ENCODE assay signal across 21 cellular contexts in the genomic region with DNA sequence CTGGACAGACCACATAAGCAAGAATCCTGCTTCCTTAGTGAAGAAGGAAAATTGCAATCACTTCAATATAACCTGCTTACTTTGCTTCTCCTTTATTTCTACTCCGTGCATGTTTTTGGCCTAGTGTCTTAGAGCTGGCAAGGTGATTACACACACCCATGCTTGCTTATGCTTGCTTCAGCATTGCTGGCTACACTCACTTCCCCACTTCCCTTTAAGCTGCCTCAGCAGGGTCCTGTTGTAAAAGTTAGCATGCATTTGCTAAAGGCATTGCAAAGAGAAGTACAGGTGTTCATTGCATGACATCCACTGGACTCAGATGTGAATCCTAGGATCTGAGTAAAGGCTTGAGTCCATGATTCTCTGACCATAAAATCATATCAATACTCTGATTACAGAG. TPM values are rescaled to one million over a fixed set of nuclear protein-coding genes. Genes with fewer than 3 reads are reported as not detected.
DNase-seq lines count a peak whose midpoint lies in the region; ATAC-seq, FAIRE-seq and TF ChIP-seq lines count a peak whose summit lies in the region.
"Had no signal": no experiment of that assay in that cellular context is flagged by ENCODE, and none has a peak within 500 bp of the region (broad histone marks: within the 10 kb centered on the region; RNA-seq: fewer than 3 reads in every experiment).

No MANE protein-coding gene starts in this region.

- POLR2A ChIA-PET in WTC11 (lab: Charles Lee) = no interaction called here

- peak; percentile 13 to 31 for DNase-seq in AML-193 (lab: John Stamatoyannopoulos, UW)
- peak; percentile 23 to 51 for DNase-seq in Kasumi-1 (lab: John Stamatoyannopoulos, UW)
- DNase-seq in NOMO-1 treated with dmso at 0.1 percent for 144 hours (lab: John Stamatoyannopoulos, UW; ENCODE audit: unreplicated experiment) = peak; percentile 8
- DNase-seq in WTC11 (ENCODE audit: low spot score) = no peak
- no peak for DNase-seq in frontal cortex (ENCODE audit: low spot score in 2 of 2)
- no peak for DNase-seq in activated effector memory CD4-positive, alpha-beta T cell treated with Interleukin-2 at 50 U/mL for 16 hours
- DNase-seq in NCI-H187 treated with DMSO at 0.1 percent for 48 hours (lab: John Stamatoyannopoulos, UW) = no peak
- no peak for DNase-seq in HCEC 1CT
- DNase-seq: CD4-positive, alpha-beta memory T cell; DMS153; EL; HFFc6; Karpas-422; NCI-H1417 treated with DMSO at 0.1 percent for 48 hours; NCI-H1930; NCI-H345; NCI-H524 treated with DMSO at 0.1 percent for 48 hours; SHP77; T-helper 2 cell had no signal

- no peaks in the 10 kb centered on the region for H3K36me3 Mint-ChIP-seq in WTC11

- no peak overlapping the region for H3K27ac Mint-ChIP-seq in WTC11
- H3K27ac Mint-ChIP-seq: HFFc6 had no signal

- peaks cover 6% of the 10 kb centered on the region for H3K4me1 Mint-ChIP-seq in WTC11

- FAIRE-seq in frontal cortex (lab: Jason Lieb, UNC) = no peak
- FAIRE-seq: H54 had no signal

- H3K9me3 Mint-ChIP-seq in WTC11 = peaks cover 5% of the 10 kb centered on the region

- TF ChIP-seq CTCF in WTC11 (IDR thresholded peaks at IDR 0.05) = no peak

- CTCF ChIA-PET in WTC11 (lab: Charles Lee) = no interaction called here

- no peaks in the 10 kb centered on the region; the same call in 1 of the 2 replicates for H3K27me3 Mint-ChIP-seq in WTC11 (ENCODE audit: low read depth)

- no peak overlapping the region for H3K4me3 Mint-ChIP-seq in WTC11
- H3K4me3 Mint-ChIP-seq: CD4-positive, alpha-beta memory T cell; HFFc6 had no signal

- ATAC-seq in WTC11 = peak; percentile 36; the same call in 1 of the 2 replicates
- ATAC-seq: SK-N-SH treated with all-trans-retinoic acid at 6 μM for 48 hours had no signal

TF ChIP-seq in WTC11, 78 proteins besides CTCF, POLR2A, EP300 and RAD21:
- no peak for TF ChIP-seq TP53 (CRISPR knock-in tag; IDR thresholded peaks at IDR 0.05)
- TF ChIP-seq TCF7 (CRISPR knock-in tag; IDR thresholded peaks at IDR 0.05; ENCODE audit: low read depth) = no peak
- TF ChIP-seq MYBL2 (CRISPR knock-in tag; IDR thresholded peaks at IDR 0.05) = no peak
- TF ChIP-seq ZNF317 (CRISPR knock-in tag; IDR thresholded peaks at IDR 0.05; ENCODE audit: borderline replicate concordance, low read depth) = no peak
- no peak for TF ChIP-seq ZNF671 (CRISPR knock-in tag; IDR thresholded peaks at IDR 0.05)
- no peak for TF ChIP-seq ATF1 (CRISPR knock-in tag; IDR thresholded peaks at IDR 0.05)
- TF ChIP-seq, protein P1, sequence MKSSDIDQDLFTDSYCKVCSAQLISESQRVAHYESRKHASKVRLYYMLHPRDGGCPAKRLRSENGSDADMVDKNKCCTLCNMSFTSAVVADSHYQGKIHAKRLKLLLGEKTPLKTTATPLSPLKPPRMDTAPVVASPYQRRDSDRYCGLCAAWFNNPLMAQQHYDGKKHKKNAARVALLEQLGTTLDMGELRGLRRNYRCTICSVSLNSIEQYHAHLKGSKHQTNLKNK (CRISPR knock-in tag; IDR thresholded peaks at IDR 0.05) = no peak
- no peak for TF ChIP-seq GABPB1 (CRISPR knock-in tag; IDR thresholded peaks at IDR 0.05)
- TF ChIP-seq SOX15 (CRISPR knock-in tag; IDR thresholded peaks at IDR 0.05) = no peak
- TF ChIP-seq, protein P2, sequence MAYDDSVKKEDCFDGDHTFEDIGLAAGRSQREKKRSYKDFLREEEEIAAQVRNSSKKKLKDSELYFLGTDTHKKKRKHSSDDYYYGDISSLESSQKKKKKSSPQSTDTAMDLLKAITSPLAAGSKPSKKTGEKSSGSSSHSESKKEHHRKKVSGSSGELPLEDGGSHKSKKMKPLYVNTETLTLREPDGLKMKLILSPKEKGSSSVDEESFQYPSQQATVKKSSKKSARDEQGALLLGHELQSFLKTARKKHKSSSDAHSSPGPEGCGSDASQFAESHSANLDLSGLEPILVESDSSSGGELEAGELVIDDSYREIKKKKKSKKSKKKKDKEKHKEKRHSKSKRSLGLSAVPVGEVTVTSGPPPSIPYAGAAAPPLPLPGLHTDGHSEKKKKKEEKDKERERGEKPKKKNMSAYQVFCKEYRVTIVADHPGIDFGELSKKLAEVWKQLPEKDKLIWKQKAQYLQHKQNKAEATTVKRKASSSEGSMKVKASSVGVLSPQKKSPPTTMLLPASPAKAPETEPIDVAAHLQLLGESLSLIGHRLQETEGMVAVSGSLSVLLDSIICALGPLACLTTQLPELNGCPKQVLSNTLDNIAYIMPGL (CRISPR knock-in tag; IDR thresholded peaks at IDR 0.05) = no peak
- TF ChIP-seq, protein P3, sequence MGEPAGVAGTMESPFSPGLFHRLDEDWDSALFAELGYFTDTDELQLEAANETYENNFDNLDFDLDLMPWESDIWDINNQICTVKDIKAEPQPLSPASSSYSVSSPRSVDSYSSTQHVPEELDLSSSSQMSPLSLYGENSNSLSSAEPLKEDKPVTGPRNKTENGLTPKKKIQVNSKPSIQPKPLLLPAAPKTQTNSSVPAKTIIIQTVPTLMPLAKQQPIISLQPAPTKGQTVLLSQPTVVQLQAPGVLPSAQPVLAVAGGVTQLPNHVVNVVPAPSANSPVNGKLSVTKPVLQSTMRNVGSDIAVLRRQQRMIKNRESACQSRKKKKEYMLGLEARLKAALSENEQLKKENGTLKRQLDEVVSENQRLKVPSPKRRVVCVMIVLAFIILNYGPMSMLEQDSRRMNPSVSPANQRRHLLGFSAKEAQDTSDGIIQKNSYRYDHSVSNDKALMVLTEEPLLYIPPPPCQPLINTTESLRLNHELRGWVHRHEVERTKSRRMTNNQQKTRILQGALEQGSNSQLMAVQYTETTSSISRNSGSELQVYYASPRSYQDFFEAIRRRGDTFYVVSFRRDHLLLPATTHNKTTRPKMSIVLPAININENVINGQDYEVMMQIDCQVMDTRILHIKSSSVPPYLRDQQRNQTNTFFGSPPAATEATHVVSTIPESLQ (CRISPR knock-in tag; IDR thresholded peaks at IDR 0.05) = no peak
- no peak for TF ChIP-seq NFYB (CRISPR knock-in tag; conservative IDR thresholded peaks at IDR 0.05; ENCODE audit: low read depth)
- TF ChIP-seq, protein P4, sequence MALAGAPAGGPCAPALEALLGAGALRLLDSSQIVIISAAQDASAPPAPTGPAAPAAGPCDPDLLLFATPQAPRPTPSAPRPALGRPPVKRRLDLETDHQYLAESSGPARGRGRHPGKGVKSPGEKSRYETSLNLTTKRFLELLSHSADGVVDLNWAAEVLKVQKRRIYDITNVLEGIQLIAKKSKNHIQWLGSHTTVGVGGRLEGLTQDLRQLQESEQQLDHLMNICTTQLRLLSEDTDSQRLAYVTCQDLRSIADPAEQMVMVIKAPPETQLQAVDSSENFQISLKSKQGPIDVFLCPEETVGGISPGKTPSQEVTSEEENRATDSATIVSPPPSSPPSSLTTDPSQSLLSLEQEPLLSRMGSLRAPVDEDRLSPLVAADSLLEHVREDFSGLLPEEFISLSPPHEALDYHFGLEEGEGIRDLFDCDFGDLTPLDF (CRISPR knock-in tag; IDR thresholded peaks at IDR 0.05) = no peak
- TF ChIP-seq, protein P5, sequence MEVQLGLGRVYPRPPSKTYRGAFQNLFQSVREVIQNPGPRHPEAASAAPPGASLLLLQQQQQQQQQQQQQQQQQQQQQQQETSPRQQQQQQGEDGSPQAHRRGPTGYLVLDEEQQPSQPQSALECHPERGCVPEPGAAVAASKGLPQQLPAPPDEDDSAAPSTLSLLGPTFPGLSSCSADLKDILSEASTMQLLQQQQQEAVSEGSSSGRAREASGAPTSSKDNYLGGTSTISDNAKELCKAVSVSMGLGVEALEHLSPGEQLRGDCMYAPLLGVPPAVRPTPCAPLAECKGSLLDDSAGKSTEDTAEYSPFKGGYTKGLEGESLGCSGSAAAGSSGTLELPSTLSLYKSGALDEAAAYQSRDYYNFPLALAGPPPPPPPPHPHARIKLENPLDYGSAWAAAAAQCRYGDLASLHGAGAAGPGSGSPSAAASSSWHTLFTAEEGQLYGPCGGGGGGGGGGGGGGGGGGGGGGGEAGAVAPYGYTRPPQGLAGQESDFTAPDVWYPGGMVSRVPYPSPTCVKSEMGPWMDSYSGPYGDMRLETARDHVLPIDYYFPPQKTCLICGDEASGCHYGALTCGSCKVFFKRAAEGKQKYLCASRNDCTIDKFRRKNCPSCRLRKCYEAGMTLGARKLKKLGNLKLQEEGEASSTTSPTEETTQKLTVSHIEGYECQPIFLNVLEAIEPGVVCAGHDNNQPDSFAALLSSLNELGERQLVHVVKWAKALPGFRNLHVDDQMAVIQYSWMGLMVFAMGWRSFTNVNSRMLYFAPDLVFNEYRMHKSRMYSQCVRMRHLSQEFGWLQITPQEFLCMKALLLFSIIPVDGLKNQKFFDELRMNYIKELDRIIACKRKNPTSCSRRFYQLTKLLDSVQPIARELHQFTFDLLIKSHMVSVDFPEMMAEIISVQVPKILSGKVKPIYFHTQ (CRISPR knock-in tag; IDR thresholded peaks at IDR 0.05) = no peak
- TF ChIP-seq NR3C1 (CRISPR knock-in tag; conservative IDR thresholded peaks at IDR 0.05; ENCODE audit: low read depth) = no peak
- no peak for TF ChIP-seq HMGA2 (CRISPR knock-in tag; IDR thresholded peaks at IDR 0.05)
- TF ChIP-seq, protein P6, sequence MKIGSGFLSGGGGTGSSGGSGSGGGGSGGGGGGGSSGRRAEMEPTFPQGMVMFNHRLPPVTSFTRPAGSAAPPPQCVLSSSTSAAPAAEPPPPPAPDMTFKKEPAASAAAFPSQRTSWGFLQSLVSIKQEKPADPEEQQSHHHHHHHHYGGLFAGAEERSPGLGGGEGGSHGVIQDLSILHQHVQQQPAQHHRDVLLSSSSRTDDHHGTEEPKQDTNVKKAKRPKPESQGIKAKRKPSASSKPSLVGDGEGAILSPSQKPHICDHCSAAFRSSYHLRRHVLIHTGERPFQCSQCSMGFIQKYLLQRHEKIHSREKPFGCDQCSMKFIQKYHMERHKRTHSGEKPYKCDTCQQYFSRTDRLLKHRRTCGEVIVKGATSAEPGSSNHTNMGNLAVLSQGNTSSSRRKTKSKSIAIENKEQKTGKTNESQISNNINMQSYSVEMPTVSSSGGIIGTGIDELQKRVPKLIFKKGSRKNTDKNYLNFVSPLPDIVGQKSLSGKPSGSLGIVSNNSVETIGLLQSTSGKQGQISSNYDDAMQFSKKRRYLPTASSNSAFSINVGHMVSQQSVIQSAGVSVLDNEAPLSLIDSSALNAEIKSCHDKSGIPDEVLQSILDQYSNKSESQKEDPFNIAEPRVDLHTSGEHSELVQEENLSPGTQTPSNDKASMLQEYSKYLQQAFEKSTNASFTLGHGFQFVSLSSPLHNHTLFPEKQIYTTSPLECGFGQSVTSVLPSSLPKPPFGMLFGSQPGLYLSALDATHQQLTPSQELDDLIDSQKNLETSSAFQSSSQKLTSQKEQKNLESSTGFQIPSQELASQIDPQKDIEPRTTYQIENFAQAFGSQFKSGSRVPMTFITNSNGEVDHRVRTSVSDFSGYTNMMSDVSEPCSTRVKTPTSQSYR (CRISPR knock-in tag; IDR thresholded peaks at IDR 0.05) = no peak
- no peak for TF ChIP-seq CREM (CRISPR knock-in tag; IDR thresholded peaks at IDR 0.05)
- no peak for TF ChIP-seq EMX1 (CRISPR knock-in tag; IDR thresholded peaks at IDR 0.05)
TF ChIP-seq in WTC11: peak in this region for 0.

RNA-seq across cellular contexts. Expression of a gene that starts 47.5 kb away (rescaled TPM):
- total RNA-seq in WTC11 (2021) (103 to 107 TPM (median 105 TPM) in 3 replicates), frontal cortex (190 TPM)

Comparison
In these comparisons a context has a peak if more than half of its experiments do, and no peak if none do; other contexts are left out.
1. DNase-seq: peak in AML-193 (2 of 2), Kasumi-1 (2 of 2) and NOMO-1 treated with dmso at 0.1 percent for 144 hours (single experiment); none in WTC11 (single experiment), frontal cortex (0 of 2), activated effector memory CD4-positive, alpha-beta T cell treated with Interleukin-2 at 50 U/mL for 16 hours (single experiment), NCI-H187 treated with DMSO at 0.1 percent for 48 hours (single experiment) and HCEC 1CT (single experiment).